21 cellular contexts compared by ENCODE assay signal in the genomic region with DNA sequence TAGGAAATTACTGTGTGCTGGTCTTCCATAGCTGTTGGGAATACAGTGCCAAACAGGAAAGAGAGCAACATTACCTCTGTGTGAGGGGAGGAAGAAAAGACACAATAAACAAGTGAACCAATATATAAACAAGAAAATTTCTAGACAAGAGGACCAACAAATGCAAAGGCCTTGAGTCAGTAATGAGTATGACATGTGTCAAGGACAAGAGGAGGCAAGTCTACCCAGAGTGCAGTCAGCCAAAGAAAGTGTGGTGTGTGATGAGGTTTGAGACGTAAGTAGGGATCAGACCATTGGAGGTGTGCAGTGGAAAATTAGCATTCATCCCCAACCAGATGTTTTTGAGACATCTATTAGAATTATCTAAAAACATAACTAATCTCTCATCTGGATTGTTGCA.
"Had no signal": no experiment of that assay in that cellular context is flagged by ENCODE, and none has a peak within 500 bp of the region (broad histone marks: within the 10 kb centered on the region; RNA-seq: fewer than 3 reads in every experiment).

No MANE protein-coding gene starts in this region.

- H3K9me3 ChIP-seq: breast epithelium, left lung, ovary, prostate gland, tibial nerve had no signal

- H3K27me3 ChIP-seq: breast epithelium, left lung, ovary, spleen, tibial nerve had no signal

- H3K4me3 ChIP-seq: breast epithelium, left lung, lung, ovary, prostate gland, spleen, tibial nerve had no signal

- H3K4me1 ChIP-seq: breast epithelium, left lung, prostate gland, spleen had no signal

- H3K27ac ChIP-seq: breast epithelium, ovary, prostate gland, spleen, WERI-Rb-1 had no signal

- DNase-seq: activated CD4-positive, alpha-beta T cell treated with anti-CD3 and anti-CD28 coated beads, Interleukin-2, amount 10 ng/mL, durations not matched to agents 7 days and 5 days; activated CD4-positive, CD25-positive, alpha-beta regulatory T cell treated with anti-CD3 and anti-CD28 coated beads, Interleukin-2, amount 50 U/mL, for 72 hours; activated CD8-positive, alpha-beta memory T cell treated with anti-CD3 and anti-CD28 coated beads, Interleukin-2, amount 10 ng/mL, durations not matched to agents 7 days and 5 days; activated CD8-positive, alpha-beta T cell treated with anti-CD3 and anti-CD28 coated beads for 36 hours; activated gamma-delta T cell treated with Interleukin-2 at 50 U/mL for 16 hours; activated T-cell treated with anti-CD3 and anti-CD28 coated beads for 4 hours; cerebellar nuclear complex; foreskin fibroblast; kidney; left lung; naive thymus-derived CD8-positive, alpha-beta T cell; ovary; spleen; stimulated activated CD4-positive, alpha-beta T cell treated with anti-CD3 and anti-CD28 coated beads, Interleukin-4, amount 100 ng/mL, for 24 hours; stimulated activated naive CD4-positive, alpha-beta T cell treated with Interleukin-2 at 50 U/mL for 16 hours; T-helper 1 cell; WERI-Rb-1 had no signal

- H3K36me3 ChIP-seq: breast epithelium, left lung, ovary, prostate gland, spleen, tibial nerve, WERI-Rb-1 had no signal

- ATAC-seq: activated CD8-positive, alpha-beta memory T cell treated with anti-CD3 and anti-CD28 coated beads, Interleukin-2, amount 10 ng/mL, durations not matched to agents 7 days and 5 days; activated CD8-positive, alpha-beta T cell treated with anti-CD3 and anti-CD28 coated beads for 36 hours; naive thymus-derived CD8-positive, alpha-beta T cell had no signal
